ENCODE assay signal across 8 cellular contexts in the genomic region with DNA sequence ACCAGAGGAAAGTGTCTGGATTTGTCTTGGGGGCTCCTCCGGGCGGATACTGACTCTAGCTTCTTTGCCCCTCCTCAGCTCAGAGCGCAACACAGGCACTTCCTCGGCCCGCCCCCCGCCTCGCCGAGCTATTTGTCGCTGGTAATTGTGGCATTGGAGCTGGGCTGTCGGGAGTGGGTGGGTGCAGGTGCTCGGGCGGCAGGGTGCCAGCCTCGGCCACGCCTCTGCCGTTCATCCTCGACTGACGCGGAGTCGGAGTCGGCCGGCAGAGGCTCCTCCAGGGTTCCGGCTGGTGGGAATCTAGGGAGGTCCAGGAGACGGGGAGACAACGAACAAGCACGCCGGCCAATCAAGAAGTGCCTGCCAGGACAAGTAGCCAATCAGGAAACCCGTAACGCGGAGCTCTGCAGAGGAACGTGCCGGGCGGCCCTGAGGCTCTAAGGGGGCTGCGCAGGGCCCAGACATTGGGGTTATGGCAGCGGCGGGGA. TPM values are rescaled to one million over a fixed set of nuclear protein-coding genes. Genes with fewer than 3 reads are reported as not detected.
A peak's percentile ranks its signal among the peaks of the same experiment; 100 is the strongest.
DNase-seq lines count a peak whose midpoint lies in the region; ATAC-seq and TF ChIP-seq lines count a peak whose summit lies in the region.

No MANE protein-coding gene starts in this region.

- H3K4me3 ChIP-seq in DOHH2 (ENCODE audit: low read length) = peak overlapping the region; percentile 64
- peak overlapping the region in 1 of 2 donors; percentile 9 for H3K4me3 ChIP-seq in uterus

- H4K20me1 ChIP-seq in DOHH2 (ENCODE audit: control insufficient read depth, insufficient read depth, low read depth, low read length) = no peaks in the 10 kb centered on the region

- no peaks in the 10 kb centered on the region for H3K9me2 ChIP-seq in DOHH2 (replicated peaks; ENCODE audit: control insufficient read depth, low read length)

- no peaks in the 10 kb centered on the region for H3K36me3 Mint-ChIP-seq in activated B cell treated with CpG ODN at 0.5 μM for 24 hours (ENCODE audit: low read depth)
- H3K36me3 Mint-ChIP-seq in dendritic cell treated with granulocyte-macrophage colony-stimulating factor and Interleukin-4, amounts not matched to agents 40 ng/mL and 50 ng/mL, for 4 days (ENCODE audit: low read depth) = peaks cover 39% of the 10 kb centered on the region

- H3K27me3 ChIP-seq in DOHH2 (ENCODE audit: control insufficient read depth, low read length) (peaks cover 7% of the 10 kb centered on the region; the same call in 1 of the 2 replicates), uterus (no peaks in the 10 kb centered on the region)

- H3F3A ChIP-seq in DOHH2 (ENCODE audit: control insufficient read depth, insufficient read depth) = no peaks in the 10 kb centered on the region

- POLR2A ChIA-PET in activated B cell treated with CpG ODN at 0.5 μM for 24 hours (lab: Charles Lee) = no interaction called here

- H3K4me1 ChIP-seq in DOHH2 (ENCODE audit: control insufficient read depth, low read length) = peaks cover 8% of the 10 kb centered on the region
- no peaks in the 10 kb centered on the region for H3K4me1 ChIP-seq in uterus

- peak overlapping the region; percentile 64 for H3K4me2 ChIP-seq in DOHH2 (ENCODE audit: low read length)

- H3K9me3 Mint-ChIP-seq in activated B cell treated with CpG ODN at 0.5 μM for 24 hours = no peaks in the 10 kb centered on the region
- H3K9me3 Mint-ChIP-seq in dendritic cell treated with granulocyte-macrophage colony-stimulating factor and Interleukin-4, amounts not matched to agents 40 ng/mL and 50 ng/mL, for 4 days = no peaks in the 10 kb centered on the region

- peak; percentile 70 to 73 for DNase-seq in NCI-H1930 (lab: John Stamatoyannopoulos, UW)
- DNase-seq in activated B cell treated with CpG ODN at 0.5 μM for 24 hours = no peak
- no peak for DNase-seq in left lobe of liver (ENCODE audit: low spot score)
- DNase-seq in stimulated activated naive CD4-positive, alpha-beta T cell (lab: John Stamatoyannopoulos, UW) = peak; percentile 25 to 78 (median 54)
- DNase-seq in uterus = no peak

- intact Hi-C loops in activated B cell treated with CpG ODN at 0.5 μM for 24 hours (cut with micrococcal nuclease) = no loop called here
- intact Hi-C loops in dendritic cell treated with granulocyte-macrophage colony-stimulating factor and Interleukin-4, amounts not matched to agents 40 ng/mL and 50 ng/mL, for 4 days (cut with micrococcal nuclease) = no loop called here
- intact Hi-C loops in uterus (cut with DNase I; ENCODE audit: low total_unique reads) = no loop called here

- no peaks in the 10 kb centered on the region for H3K36me3 ChIP-seq in DOHH2 (ENCODE audit: control insufficient read depth, low read length)
- H3K36me3 ChIP-seq in uterus = no peaks in the 10 kb centered on the region

- H3K27me3 Mint-ChIP-seq in activated B cell treated with CpG ODN at 0.5 μM for 24 hours = peaks cover 30% of the 10 kb centered on the region
- H3K27me3 Mint-ChIP-seq in dendritic cell treated with granulocyte-macrophage colony-stimulating factor and Interleukin-4, amounts not matched to agents 40 ng/mL and 50 ng/mL, for 4 days = peaks cover 10% of the 10 kb centered on the region

- no peaks in the 10 kb centered on the region for H3K79me2 ChIP-seq in DOHH2 (ENCODE audit: control insufficient read depth, low read length)

- no peak for TF ChIP-seq CTCF in DOHH2 (IDR thresholded peaks at IDR 0.05; ENCODE audit: low read depth, low read length, poor library complexity, severe bottlenecking)
- no peak for TF ChIP-seq CTCF in activated B cell treated with CpG ODN at 0.5 μM for 24 hours (IDR thresholded peaks at IDR 0.05)
- no peak for TF ChIP-seq CTCF in uterus (IDR thresholded peaks at IDR 0.05)

- peak overlapping the region; percentile 70 for H3K4me3 Mint-ChIP-seq in activated B cell treated with CpG ODN at 0.5 μM for 24 hours
- H3K4me3 Mint-ChIP-seq in dendritic cell treated with granulocyte-macrophage colony-stimulating factor and Interleukin-4, amounts not matched to agents 40 ng/mL and 50 ng/mL, for 4 days = peak overlapping the region; percentile 70

- no peak for TF ChIP-seq POLR2A in uterus (IDR thresholded peaks at IDR 0.05)

- no peak overlapping the region for H3K27ac Mint-ChIP-seq in activated B cell treated with CpG ODN at 0.5 μM for 24 hours
- no peak overlapping the region for H3K27ac Mint-ChIP-seq in dendritic cell treated with granulocyte-macrophage colony-stimulating factor and Interleukin-4, amounts not matched to agents 40 ng/mL and 50 ng/mL, for 4 days

- CTCF ChIA-PET in activated B cell treated with CpG ODN at 0.5 μM for 24 hours (lab: Charles Lee) = no interaction called here

- H3K27ac ChIP-seq in DOHH2 (ENCODE audit: low read depth, low read length) (no peak overlapping the region), uterus (no peak overlapping the region)

- no peak for ATAC-seq in activated B cell treated with CpG ODN at 0.5 μM for 24 hours (ENCODE audit: low read depth)
- peak; percentile 36 for ATAC-seq in left lobe of liver
- no peak for ATAC-seq in GM18519 (IDR thresholded peaks at IDR 0.05; ENCODE audit: low FRiP score, unreplicated experiment)

- no peaks in the 10 kb centered on the region for H3K9me3 ChIP-seq in DOHH2 (ENCODE audit: control insufficient read depth, insufficient read depth, low read length)
- H3K9me3 ChIP-seq in uterus = no peaks in the 10 kb centered on the region

- H3K4me1 Mint-ChIP-seq in activated B cell treated with CpG ODN at 0.5 μM for 24 hours = peaks cover 16% of the 10 kb centered on the region
- H3K4me1 Mint-ChIP-seq in dendritic cell treated with granulocyte-macrophage colony-stimulating factor and Interleukin-4, amounts not matched to agents 40 ng/mL and 50 ng/mL, for 4 days (ENCODE audit: low read depth) = peaks cover 65% of the 10 kb centered on the region

RNA-seq across cellular contexts. Expression of a gene that starts 3.9 kb away (rescaled TPM):
- total RNA-seq in activated B cell treated with CpG ODN at 0.5 μM for 24 hours = not detected in 2 replicates
- total RNA-seq in left lobe of liver = 0.15 TPM
- 1 to 10 TPM in 2 of 4 donors, not detected in 2; 1.2 to 1.5 TPM for total RNA-seq in uterus

RNA-seq across cellular contexts. Expression of a gene that starts 6.1 kb away (rescaled TPM):
- total RNA-seq in activated B cell treated with CpG ODN at 0.5 μM for 24 hours (0.42 and 0.91 TPM in 2 replicates), left lobe of liver (13.8 TPM), uterus (1 to 10 TPM in 2 of 4 donors, under 1 TPM in 1, not detected in 1; 0.51 to 2.0 (median 1.7) TPM)

RNA-seq across cellular contexts. Expression of a gene that starts 26.8 kb away (rescaled TPM):
- total RNA-seq in activated B cell treated with CpG ODN at 0.5 μM for 24 hours (26.5 and 31.8 TPM in 2 replicates), left lobe of liver (18.1 TPM), uterus (10 to 100 TPM; 18.2 to 34.2 (median 25.6) TPM)

RNA-seq across cellular contexts. Expression of a gene that starts 35.4 kb away (rescaled TPM):
- total RNA-seq in activated B cell treated with CpG ODN at 0.5 μM for 24 hours = 184 and 201 TPM in 2 replicates
- 39.7 TPM for total RNA-seq in left lobe of liver
- 100 to 1,000 TPM in 2 of 4 donors, 10 to 100 TPM in 2; 58.2 to 900 (median 216) TPM for total RNA-seq in uterus

RNA-seq across cellular contexts. Expression of a gene that starts 41.3 kb away (rescaled TPM):
- total RNA-seq in activated B cell treated with CpG ODN at 0.5 μM for 24 hours (6.7 and 8.2 TPM in 2 replicates), left lobe of liver (102 TPM), uterus (100 to 1,000 TPM in 2 of 4 donors, 10 to 100 TPM in 2; 17.9 to 287 (median 111) TPM)

Comparison
In these comparisons a context has a peak if more than half of its experiments do, and no peak if none do; other contexts are left out.
1. DNase-seq: peak in NCI-H1930 (2 of 2) and stimulated activated naive CD4-positive, alpha-beta T cell (6 of 6); none in activated B cell treated with CpG ODN at 0.5 μM for 24 hours (single experiment), left lobe of liver (single experiment) and uterus (0 of 2).